ENCODE assay signal across 2 cellular contexts in the genomic region with DNA sequence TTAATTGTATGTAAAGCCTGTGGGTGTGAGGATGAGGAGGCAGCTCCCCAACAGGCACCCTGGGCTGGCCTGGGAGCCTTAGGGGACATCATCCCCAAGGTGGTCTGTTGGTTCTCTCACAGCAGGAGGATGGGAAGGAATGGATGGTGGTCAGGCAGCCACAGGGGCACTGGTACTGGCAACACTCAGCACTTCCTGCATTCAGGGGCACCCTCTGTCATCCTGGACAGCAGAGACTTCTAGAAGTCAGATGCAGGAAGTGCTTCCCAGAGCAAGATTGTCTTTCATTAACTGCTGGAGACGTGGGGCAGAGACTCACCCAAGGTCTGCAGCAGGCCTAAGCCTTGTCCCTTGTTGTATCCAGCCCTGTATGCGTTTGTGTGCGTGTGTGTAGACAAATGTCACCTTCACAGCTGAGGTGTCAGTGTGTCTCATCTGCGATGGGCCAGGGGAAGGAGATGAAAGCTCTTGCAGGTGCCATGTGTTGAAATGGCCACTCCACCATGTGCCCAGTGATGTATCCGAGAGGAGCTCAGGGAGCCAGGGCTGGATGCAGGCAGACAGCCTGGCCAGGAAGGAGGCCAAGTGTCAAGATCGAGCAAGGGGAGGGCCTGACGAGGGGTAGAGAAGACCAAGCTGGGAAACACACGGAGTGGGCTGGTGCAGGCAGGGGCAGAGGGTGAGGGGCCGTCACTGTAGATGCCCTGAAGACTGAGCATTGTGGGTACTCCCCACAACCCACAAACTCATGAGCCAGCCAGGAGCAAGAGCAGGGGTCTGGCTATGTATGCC.
TF ChIP-seq lines count a peak whose summit lies in the region.

No MANE protein-coding gene starts in this region.

TF ChIP-seq in liver, 16 proteins besides CTCF, POLR2A, EP300 and RAD21 (continued from another document):
- TF ChIP-seq, protein P1, sequence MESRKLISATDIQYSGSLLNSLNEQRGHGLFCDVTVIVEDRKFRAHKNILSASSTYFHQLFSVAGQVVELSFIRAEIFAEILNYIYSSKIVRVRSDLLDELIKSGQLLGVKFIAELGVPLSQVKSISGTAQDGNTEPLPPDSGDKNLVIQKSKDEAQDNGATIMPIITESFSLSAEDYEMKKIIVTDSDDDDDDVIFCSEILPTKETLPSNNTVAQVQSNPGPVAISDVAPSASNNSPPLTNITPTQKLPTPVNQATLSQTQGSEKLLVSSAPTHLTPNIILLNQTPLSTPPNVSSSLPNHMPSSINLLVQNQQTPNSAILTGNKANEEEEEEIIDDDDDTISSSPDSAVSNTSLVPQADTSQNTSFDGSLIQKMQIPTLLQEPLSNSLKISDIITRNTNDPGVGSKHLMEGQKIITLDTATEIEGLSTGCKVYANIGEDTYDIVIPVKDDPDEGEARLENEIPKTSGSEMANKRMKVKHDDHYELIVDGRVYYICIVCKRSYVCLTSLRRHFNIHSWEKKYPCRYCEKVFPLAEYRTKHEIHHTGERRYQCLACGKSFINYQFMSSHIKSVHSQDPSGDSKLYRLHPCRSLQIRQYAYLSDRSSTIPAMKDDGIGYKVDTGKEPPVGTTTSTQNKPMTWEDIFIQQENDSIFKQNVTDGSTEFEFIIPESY (IDR thresholded peaks at IDR 0.05), result no peak
- no peak for TF ChIP-seq HNF4A (conservative IDR thresholded peaks at IDR 0.05)
- TF ChIP-seq HNF4G (IDR thresholded peaks at IDR 0.05), result no peak
- TF ChIP-seq FOXA1 (IDR thresholded peaks at IDR 0.05), result no peak
- no peak for TF ChIP-seq YY1 (IDR thresholded peaks at IDR 0.05)
- no peak for TF ChIP-seq SP1 (IDR thresholded peaks at IDR 0.05)
- TF ChIP-seq, protein P2, sequence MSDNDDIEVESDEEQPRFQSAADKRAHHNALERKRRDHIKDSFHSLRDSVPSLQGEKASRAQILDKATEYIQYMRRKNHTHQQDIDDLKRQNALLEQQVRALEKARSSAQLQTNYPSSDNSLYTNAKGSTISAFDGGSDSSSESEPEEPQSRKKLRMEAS (IDR thresholded peaks at IDR 0.05), result no peak
- TF ChIP-seq EGR1 (IDR thresholded peaks at IDR 0.05; ENCODE audit: low read depth in 2 of 2), result no peak
- no peak for TF ChIP-seq NR2F2 (IDR thresholded peaks at IDR 0.05)
- TF ChIP-seq, protein P3, sequence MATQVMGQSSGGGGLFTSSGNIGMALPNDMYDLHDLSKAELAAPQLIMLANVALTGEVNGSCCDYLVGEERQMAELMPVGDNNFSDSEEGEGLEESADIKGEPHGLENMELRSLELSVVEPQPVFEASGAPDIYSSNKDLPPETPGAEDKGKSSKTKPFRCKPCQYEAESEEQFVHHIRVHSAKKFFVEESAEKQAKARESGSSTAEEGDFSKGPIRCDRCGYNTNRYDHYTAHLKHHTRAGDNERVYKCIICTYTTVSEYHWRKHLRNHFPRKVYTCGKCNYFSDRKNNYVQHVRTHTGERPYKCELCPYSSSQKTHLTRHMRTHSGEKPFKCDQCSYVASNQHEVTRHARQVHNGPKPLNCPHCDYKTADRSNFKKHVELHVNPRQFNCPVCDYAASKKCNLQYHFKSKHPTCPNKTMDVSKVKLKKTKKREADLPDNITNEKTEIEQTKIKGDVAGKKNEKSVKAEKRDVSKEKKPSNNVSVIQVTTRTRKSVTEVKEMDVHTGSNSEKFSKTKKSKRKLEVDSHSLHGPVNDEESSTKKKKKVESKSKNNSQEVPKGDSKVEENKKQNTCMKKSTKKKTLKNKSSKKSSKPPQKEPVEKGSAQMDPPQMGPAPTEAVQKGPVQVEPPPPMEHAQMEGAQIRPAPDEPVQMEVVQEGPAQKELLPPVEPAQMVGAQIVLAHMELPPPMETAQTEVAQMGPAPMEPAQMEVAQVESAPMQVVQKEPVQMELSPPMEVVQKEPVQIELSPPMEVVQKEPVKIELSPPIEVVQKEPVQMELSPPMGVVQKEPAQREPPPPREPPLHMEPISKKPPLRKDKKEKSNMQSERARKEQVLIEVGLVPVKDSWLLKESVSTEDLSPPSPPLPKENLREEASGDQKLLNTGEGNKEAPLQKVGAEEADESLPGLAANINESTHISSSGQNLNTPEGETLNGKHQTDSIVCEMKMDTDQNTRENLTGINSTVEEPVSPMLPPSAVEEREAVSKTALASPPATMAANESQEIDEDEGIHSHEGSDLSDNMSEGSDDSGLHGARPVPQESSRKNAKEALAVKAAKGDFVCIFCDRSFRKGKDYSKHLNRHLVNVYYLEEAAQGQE (IDR thresholded peaks at IDR 0.05), result no peak
- no peak for TF ChIP-seq JUND (IDR thresholded peaks at IDR 0.05)

TF ChIP-seq in HepG2, 621 proteins besides CTCF, POLR2A, EP300 and RAD21:
- TF ChIP-seq, protein P4, sequence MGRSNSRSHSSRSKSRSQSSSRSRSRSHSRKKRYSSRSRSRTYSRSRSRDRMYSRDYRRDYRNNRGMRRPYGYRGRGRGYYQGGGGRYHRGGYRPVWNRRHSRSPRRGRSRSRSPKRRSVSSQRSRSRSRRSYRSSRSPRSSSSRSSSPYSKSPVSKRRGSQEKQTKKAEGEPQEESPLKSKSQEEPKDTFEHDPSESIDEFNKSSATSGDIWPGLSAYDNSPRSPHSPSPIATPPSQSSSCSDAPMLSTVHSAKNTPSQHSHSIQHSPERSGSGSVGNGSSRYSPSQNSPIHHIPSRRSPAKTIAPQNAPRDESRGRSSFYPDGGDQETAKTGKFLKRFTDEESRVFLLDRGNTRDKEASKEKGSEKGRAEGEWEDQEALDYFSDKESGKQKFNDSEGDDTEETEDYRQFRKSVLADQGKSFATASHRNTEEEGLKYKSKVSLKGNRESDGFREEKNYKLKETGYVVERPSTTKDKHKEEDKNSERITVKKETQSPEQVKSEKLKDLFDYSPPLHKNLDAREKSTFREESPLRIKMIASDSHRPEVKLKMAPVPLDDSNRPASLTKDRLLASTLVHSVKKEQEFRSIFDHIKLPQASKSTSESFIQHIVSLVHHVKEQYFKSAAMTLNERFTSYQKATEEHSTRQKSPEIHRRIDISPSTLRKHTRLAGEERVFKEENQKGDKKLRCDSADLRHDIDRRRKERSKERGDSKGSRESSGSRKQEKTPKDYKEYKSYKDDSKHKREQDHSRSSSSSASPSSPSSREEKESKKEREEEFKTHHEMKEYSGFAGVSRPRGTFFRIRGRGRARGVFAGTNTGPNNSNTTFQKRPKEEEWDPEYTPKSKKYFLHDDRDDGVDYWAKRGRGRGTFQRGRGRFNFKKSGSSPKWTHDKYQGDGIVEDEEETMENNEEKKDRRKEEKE (IDR thresholded peaks at IDR 0.05), result no peak
- TF ChIP-seq ZNF530 (CRISPR knock-in tag; IDR thresholded peaks at IDR 0.05; ENCODE audit: low read depth) (no peak), ZNF468 (CRISPR knock-in tag; IDR thresholded peaks at IDR 0.05) (no peak), ZSCAN22 (CRISPR knock-in tag; IDR thresholded peaks at IDR 0.05) (no peak), FOXA1 (IDR thresholded peaks at IDR 0.05) (no peak), FOXA1 (CRISPR knock-in tag; IDR thresholded peaks at IDR 0.05) (no peak), SMARCC2 (IDR thresholded peaks at IDR 0.05) (no peak)
TF ChIP-seq in HepG2: peak in this region for 0.
